ENCODE assay signal across 8 cellular contexts in genomic region chr9:21395778-21396717, GRCh38. TPM values are rescaled to one million over a fixed set of nuclear protein-coding genes. Genes with fewer than 3 reads are reported as not detected.
A peak's percentile ranks its signal among the peaks of the same experiment; 100 is the strongest.
DNase-seq lines count a peak whose midpoint lies in the region; ATAC-seq and TF ChIP-seq lines count a peak whose summit lies in the region.

No MANE protein-coding gene starts in this region.

- DNase-seq in NCI-H748 (lab: John Stamatoyannopoulos, UW; ENCODE audit: unreplicated experiment) (peak; percentile 70), NCI-H748 treated with DMSO at 0.1 percent for 48 hours (lab: John Stamatoyannopoulos, UW) (no peak), RWPE1 (ENCODE audit: low spot score) (no peak), right atrium auricular region (ENCODE audit: low spot score) (no peak), retina (peak; percentile 91), RKO (ENCODE audit: low spot score) (no peak)
- DNase-seq in activated naive CD4-positive, alpha-beta T cell treated with anti-CD3 and anti-CD28 coated beads, Interleukin-2, amount 50 U/mL, for 72 hours (ENCODE audit: low spot score in 2 of 2) = peak; percentile 62 to 67

- no peaks in the 10 kb centered on the region for H3K27me3 ChIP-seq in right atrium auricular region

- H3K27ac ChIP-seq in RWPE1 (no peak overlapping the region), right atrium auricular region (no peak overlapping the region)

- H3K9me3 ChIP-seq in right atrium auricular region = no peaks in the 10 kb centered on the region

- POLR2A ChIA-PET in RWPE1 (lab: Yijun Ruan, JAX; ENCODE audit: low non-redundant PET) = no interaction called here

- peak overlapping the region; percentile 40 to 47 for H3K4me3 ChIP-seq in right atrium auricular region

- TF ChIP-seq CTCF in RWPE1 (conservative IDR thresholded peaks at IDR 0.05; ENCODE audit: low read depth) = peak; percentile 72
- peak; percentile 66 to 86 for TF ChIP-seq CTCF in right atrium auricular region (IDR thresholded peaks at IDR 0.05)

- ATAC-seq in HG02943 (IDR thresholded peaks at IDR 0.05; ENCODE audit: low read depth, unreplicated experiment) = peak; percentile 69
- peak; percentile 83 to 86 for ATAC-seq in activated naive CD4-positive, alpha-beta T cell treated with anti-CD3 and anti-CD28 coated beads, Interleukin-2, amount 50 U/mL, for 72 hours

- H3K4me1 ChIP-seq in right atrium auricular region = peaks cover 0 to 8% of the 10 kb centered on the region in 2 donors

- H3K27ac Mint-ChIP-seq in activated naive CD4-positive, alpha-beta T cell treated with anti-CD3 and anti-CD28 coated beads, Interleukin-2, amount 50 U/mL, for 72 hours = peak overlapping the region in 1 of 2 donors; percentile 55

- H3K36me3 ChIP-seq in right atrium auricular region = no peaks in the 10 kb centered on the region

- H3K36me3 Mint-ChIP-seq in activated naive CD4-positive, alpha-beta T cell treated with anti-CD3 and anti-CD28 coated beads, Interleukin-2, amount 50 U/mL, for 72 hours = no peaks in the 10 kb centered on the region

- CTCF ChIA-PET in RWPE1 (lab: Yijun Ruan, JAX) = interaction anchor here (0.5 to 2.0 kb wide), 15 partner anchors 9 to 999 kb away, joined by 3 to 9 read pairs (median 4); partner anchors contain the start of gene IFNA2

- H3K9me3 Mint-ChIP-seq in activated naive CD4-positive, alpha-beta T cell treated with anti-CD3 and anti-CD28 coated beads, Interleukin-2, amount 50 U/mL, for 72 hours = peaks cover 0 to 6% of the 10 kb centered on the region in 2 donors

RNA-seq across cellular contexts. Expression of gene IFNA2, which starts 10.8 kb away (rescaled TPM):
- not detected for total RNA-seq in activated naive CD4-positive, alpha-beta T cell treated with anti-CD3 and anti-CD28 coated beads, Interleukin-2, amount 50 U/mL, for 72 hours
- total RNA-seq in right atrium auricular region = not detected

RNA-seq across cellular contexts. Expression of gene IFNA8, which starts 12.9 kb away (rescaled TPM):
- not detected for total RNA-seq in activated naive CD4-positive, alpha-beta T cell treated with anti-CD3 and anti-CD28 coated beads, Interleukin-2, amount 50 U/mL, for 72 hours
- total RNA-seq in right atrium auricular region = not detected

RNA-seq across cellular contexts. Expression of gene IFNA13, which starts 28.2 kb away (rescaled TPM):
- not detected for total RNA-seq in activated naive CD4-positive, alpha-beta T cell treated with anti-CD3 and anti-CD28 coated beads, Interleukin-2, amount 50 U/mL, for 72 hours
- total RNA-seq in right atrium auricular region = not detected

RNA-seq across cellular contexts. Expression of gene IFNA1, which starts 44.2 kb away (rescaled TPM):
- not detected for total RNA-seq in activated naive CD4-positive, alpha-beta T cell treated with anti-CD3 and anti-CD28 coated beads, Interleukin-2, amount 50 U/mL, for 72 hours
- total RNA-seq in right atrium auricular region = not detected

RNA-seq across cellular contexts. Expression of gene IFNA6, which starts 45.4 kb away (rescaled TPM):
- total RNA-seq in activated naive CD4-positive, alpha-beta T cell treated with anti-CD3 and anti-CD28 coated beads, Interleukin-2, amount 50 U/mL, for 72 hours = not detected
- total RNA-seq in right atrium auricular region = not detected

Comparison
In these comparisons a context has a peak if more than half of its experiments do, and no peak if none do; other contexts are left out.
1. DNase-seq: peak in NCI-H748 (single experiment), activated naive CD4-positive, alpha-beta T cell treated with anti-CD3 and anti-CD28 coated beads, Interleukin-2, amount 50 U/mL, for 72 hours (2 of 2) and retina (single experiment); none in NCI-H748 treated with DMSO at 0.1 percent for 48 hours (single experiment), RWPE1 (single experiment), right atrium auricular region (single experiment) and RKO (single experiment).